Comparison of ENCODE assay signal across 21 cellular contexts in genomic region chr12:22272596-22272995, GRCh38.
"Had no signal": no experiment of that assay in that cellular context is flagged by ENCODE, and none has a peak within 500 bp of the region (broad histone marks: within the 10 kb centered on the region; RNA-seq: fewer than 3 reads in every experiment).

No MANE protein-coding gene starts in this region.

- H3K4me2 ChIP-seq: hepatocyte had no signal

- H3K27ac Mint-ChIP-seq: activated CD4-positive, alpha-beta T cell treated with anti-CD3 and anti-CD28 coated beads, Interleukin-2, amount 10 ng/mL, durations not matched to agents 24 days and 14 days; activated naive CD8-positive, alpha-beta T cell; activated T-cell treated with anti-CD3 and anti-CD28 coated beads, Interleukin-2, amount 50 U/mL, for 72 hours; endodermal cell; stimulated activated memory B cell treated with anti-CD40 and anti-IgM and Interleukin-4, amounts not matched to agents 10 μg/mL and 1 μg/mL and 100 μg/mL, for 72 hours had no signal

- H3K9me3 Mint-ChIP-seq: activated CD4-positive, alpha-beta T cell treated with anti-CD3 and anti-CD28 coated beads, Interleukin-2, amount 10 ng/mL, durations not matched to agents 24 days and 14 days; nephron; stimulated activated memory B cell treated with anti-CD40 and anti-IgM and Interleukin-4, amounts not matched to agents 10 μg/mL and 1 μg/mL and 100 μg/mL, for 72 hours had no signal

- H3K4me3 Mint-ChIP-seq: activated CD4-positive, alpha-beta T cell treated with anti-CD3 and anti-CD28 coated beads, Interleukin-2, amount 10 ng/mL, durations not matched to agents 24 days and 14 days; activated naive CD8-positive, alpha-beta T cell; activated T-cell treated with anti-CD3 and anti-CD28 coated beads, Interleukin-2, amount 50 U/mL, for 72 hours; endodermal cell; nephron; stimulated activated memory B cell treated with anti-CD40 and anti-IgM and Interleukin-4, amounts not matched to agents 10 μg/mL and 1 μg/mL and 100 μg/mL, for 72 hours had no signal

- H3K79me2 ChIP-seq: hepatocyte had no signal

- H3K36me3 ChIP-seq: brain microvascular endothelial cell, gastrocnemius medialis, left lung, SJSA1, thyroid gland had no signal

- H3K4me1 ChIP-seq: gastrocnemius medialis, left lung had no signal

- H3K36me3 Mint-ChIP-seq: activated naive CD8-positive, alpha-beta T cell; stimulated activated memory B cell treated with anti-CD40 and anti-IgM and Interleukin-4, amounts not matched to agents 10 μg/mL and 1 μg/mL and 100 μg/mL, for 72 hours had no signal

- ATAC-seq: activated T-cell treated with anti-CD3 and anti-CD28 coated beads, Interleukin-2, amount 50 U/mL, for 72 hours; gastrocnemius medialis; left lung; stimulated activated memory B cell treated with anti-CD40 and anti-IgM and Interleukin-4, amounts not matched to agents 10 μg/mL and 1 μg/mL and 100 μg/mL, for 72 hours had no signal

- DNase-seq: activated CD4-positive, alpha-beta T cell treated with anti-CD3 and anti-CD28 coated beads, Interleukin-2, amount 10 ng/mL, durations not matched to agents 24 days and 14 days; activated CD4-positive, CD25-positive, alpha-beta regulatory T cell; activated CD8-positive, alpha-beta memory T cell treated with anti-CD3 and anti-CD28 coated beads, Interleukin-2, amount 50 U/mL, for 48 hours; activated gamma-delta T cell; activated T-cell treated with anti-CD3 and anti-CD28 coated beads, Interleukin-2, amount 50 U/mL, for 72 hours; amniotic stem cell; brain microvascular endothelial cell; cerebellar nuclear complex; dorsolateral prefrontal cortex; endodermal cell; gastrocnemius medialis; islet precursor cell; left lung; mesendoderm; stimulated activated CD4-positive, alpha-beta T cell treated with anti-CD3 and anti-CD28 coated beads, Interleukin-2, amount 100 ng/mL, for 48 hours; thyroid gland had no signal

- H2AFZ ChIP-seq: hepatocyte had no signal

- H3K4me3 ChIP-seq: dorsolateral prefrontal cortex, gastrocnemius medialis, hepatocyte, left lung, SJSA1, thyroid gland had no signal

- H3K27ac ChIP-seq: brain microvascular endothelial cell, dorsolateral prefrontal cortex, hepatocyte, left lung, SJSA1, thyroid gland had no signal

- H3K9me3 ChIP-seq: gastrocnemius medialis, left lung, SJSA1, thyroid gland had no signal

- H3K27me3 ChIP-seq: brain microvascular endothelial cell, gastrocnemius medialis, hepatocyte, left lung, SJSA1, thyroid gland had no signal
